1 cellular context compared by ENCODE assay signal in genomic region chr17:7295230-7296180, GRCh38.
TF ChIP-seq lines count a peak whose summit lies in the region.

No MANE protein-coding gene starts in this region.

TF ChIP-seq in H1, 55 proteins besides CTCF, POLR2A, EP300 and RAD21:
- TF ChIP-seq PHF8 (conservative IDR thresholded peaks at IDR 0.05; ENCODE audit: low read depth, low read length) = no peak
- TF ChIP-seq RXRA (IDR thresholded peaks at IDR 0.05; ENCODE audit: insufficient read depth, low read depth, low read length) = no peak
- no peak for TF ChIP-seq NANOG (IDR thresholded peaks at IDR 0.05; ENCODE audit: insufficient read depth, low read depth, low read length, poor library complexity, severe bottlenecking)
- TF ChIP-seq TCF12 (IDR thresholded peaks at IDR 0.05; ENCODE audit: low read depth, low read length) = no peak
- TF ChIP-seq BACH1 (IDR thresholded peaks at IDR 0.05; ENCODE audit: low read length) = no peak
